ENCODE assay signal across 9 cellular contexts in the genomic region with DNA sequence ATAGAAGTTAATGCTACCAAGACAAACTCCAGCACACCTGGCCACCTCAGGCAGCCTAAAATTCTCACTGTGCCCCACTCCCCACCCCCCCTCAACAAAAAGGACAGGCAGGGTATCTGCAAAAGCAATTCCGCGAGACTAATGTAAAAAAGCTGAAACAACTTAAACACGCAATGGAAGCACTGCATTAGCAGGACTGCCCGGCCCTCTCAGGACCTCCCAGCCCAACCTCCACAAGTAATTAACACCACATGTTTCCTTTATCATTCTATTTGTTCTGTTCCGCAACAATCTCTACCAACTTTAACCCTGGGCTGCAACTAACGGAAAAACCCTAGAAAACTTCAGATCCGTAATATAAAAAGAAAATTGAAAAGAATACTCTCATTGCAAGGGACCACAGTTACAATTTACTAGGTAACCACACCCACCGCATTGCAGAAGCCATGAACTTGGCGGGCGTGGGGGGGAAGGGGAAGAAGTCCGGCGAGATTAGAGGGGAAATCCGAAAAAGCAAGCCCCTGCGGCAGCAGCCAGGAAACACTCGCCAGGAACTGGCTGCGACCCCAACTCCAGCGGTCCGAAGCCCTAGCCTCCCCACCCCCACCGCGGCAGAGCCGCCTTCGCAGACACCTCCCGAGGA. TPM values are rescaled to one million over a fixed set of nuclear protein-coding genes. Genes with fewer than 3 reads are reported as not detected.
A peak's percentile ranks its signal among the peaks of the same experiment; 100 is the strongest.
DNase-seq lines count a peak whose midpoint lies in the region; ATAC-seq and TF ChIP-seq lines count a peak whose summit lies in the region.
"Had no signal": no experiment of that assay in that cellular context is flagged by ENCODE, and none has a peak within 500 bp of the region (broad histone marks: within the 10 kb centered on the region; RNA-seq: fewer than 3 reads in every experiment).

No MANE protein-coding gene starts in this region.

- H3K4me3 ChIP-seq in adipocyte (ENCODE audit: low read length) (peak overlapping the region; percentile 88), thoracic aorta (peak overlapping the region; percentile 66)

- H3K27me3 ChIP-seq in adipocyte (replicated peaks; ENCODE audit: control insufficient read depth, insufficient read depth, low read length) (no peaks in the 10 kb centered on the region), thoracic aorta (replicated peaks; ENCODE audit: insufficient read depth) (no peaks in the 10 kb centered on the region)

- no peak for TF ChIP-seq CTCF in thoracic aorta (IDR thresholded peaks at IDR 0.05)

- H3K4me1 ChIP-seq in adipocyte (ENCODE audit: control insufficient read depth, insufficient read depth, low read length) (peaks cover 59% of the 10 kb centered on the region), thoracic aorta (ENCODE audit: control insufficient read depth in 1 of 2, low read depth in 2 of 2) (no peaks in the 10 kb centered on the region)

- ATAC-seq in thoracic aorta (ENCODE audit: insufficient number of reproducible peaks, low FRiP score, low read depth) (no peak), HG03196 (IDR thresholded peaks at IDR 0.05; ENCODE audit: unreplicated experiment) (no peak), GM21737 (IDR thresholded peaks at IDR 0.05; ENCODE audit: unreplicated experiment) (no peak)

- no peak overlapping the region for H3K27ac ChIP-seq in thoracic aorta

- DNase-seq in SIG-M5 treated with dmso at 0.1 percent for 504 hours (lab: John Stamatoyannopoulos, UW; ENCODE audit: unreplicated experiment) (peak; percentile 58), SIG-M5 (lab: John Stamatoyannopoulos, UW) (no peak), adipocyte (ENCODE audit: low read depth) (peak; percentile 82), iPS-NIHi7 (ENCODE audit: extremely low spot score) (peak; percentile 30), thoracic aorta (ENCODE audit: low spot score) (no peak), cortex of kidney (lab: John Stamatoyannopoulos, UW) (no peak)
- DNase-seq: NCI-H1417 treated with DMSO at 0.1 percent for 48 hours had no signal

- no peaks in the 10 kb centered on the region for H3K36me3 ChIP-seq in adipocyte (ENCODE audit: control insufficient read depth, insufficient read depth, low read length, severe bottlenecking)
- H3K36me3 ChIP-seq in thoracic aorta, result no peaks in the 10 kb centered on the region

- no peaks in the 10 kb centered on the region for H3K9me3 ChIP-seq in adipocyte (ENCODE audit: control insufficient read depth, low read length)
- no peaks in the 10 kb centered on the region for H3K9me3 ChIP-seq in thoracic aorta

- H3K9ac ChIP-seq in adipocyte (ENCODE audit: low read length), result peak overlapping the region; percentile 88

RNA-seq across cellular contexts. Expression of gene EPB41L3, which starts 1.3 kb away (rescaled TPM):
- 10 to 100 TPM; 37.4 to 77.2 TPM for total RNA-seq in thoracic aorta

Comparison
In these comparisons a context has a peak if more than half of its experiments do, and no peak if none do; other contexts are left out.
1. DNase-seq: peak in SIG-M5 treated with dmso at 0.1 percent for 504 hours (single experiment), adipocyte (single experiment) and iPS-NIHi7 (single experiment); none in SIG-M5 (single experiment), thoracic aorta (single experiment) and cortex of kidney (single experiment).